ENCODE assay signal across 16 cellular contexts in the genomic region with DNA sequence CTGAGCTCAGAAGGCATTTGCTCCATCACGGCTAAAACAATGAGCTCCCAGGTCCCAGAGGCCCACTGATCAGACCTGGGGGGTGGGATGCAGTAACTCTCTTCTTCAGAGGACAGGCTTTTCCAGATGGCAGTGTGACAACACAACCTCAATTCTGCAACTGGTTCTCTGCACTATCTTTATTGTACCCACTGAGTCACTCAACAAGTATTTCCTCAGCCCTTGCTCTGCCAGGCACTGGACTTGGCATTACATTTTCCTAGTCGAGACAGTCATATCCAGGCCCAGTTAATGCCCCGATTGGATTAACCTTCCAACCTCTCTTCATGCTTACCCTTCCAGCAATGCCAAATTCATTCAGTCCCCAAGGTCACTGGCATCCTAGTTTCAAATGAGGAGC.
A peak's percentile ranks its signal among the peaks of the same experiment; 100 is the strongest.
DNase-seq lines count a peak whose midpoint lies in the region; ATAC-seq and TF ChIP-seq lines count a peak whose summit lies in the region.
"Had no signal": no experiment of that assay in that cellular context is flagged by ENCODE, and none has a peak within 500 bp of the region (broad histone marks: within the 10 kb centered on the region; RNA-seq: fewer than 3 reads in every experiment).

No MANE protein-coding gene starts in this region.

- no peaks in the 10 kb centered on the region for H3K27me3 ChIP-seq in HCT116 (ENCODE audit: insufficient read depth, low read length)
- H3K27me3 ChIP-seq in SK-N-SH (ENCODE audit: insufficient read depth) = no peaks in the 10 kb centered on the region
- no peaks in the 10 kb centered on the region for H3K27me3 ChIP-seq in sigmoid colon
- H3K27me3 ChIP-seq in left lung = no peaks in the 10 kb centered on the region
- H3K27me3 ChIP-seq: ascending aorta, thyroid gland had no signal

- no peaks in the 10 kb centered on the region for H3K9me3 Mint-ChIP-seq in mesothelial cell of epicardium
- H3K9me3 Mint-ChIP-seq: T-helper 2 cell treated with Interferon-gamma antibody and Interleukin-4, amounts not matched to agents 5 μg/mL and 100 μg/mL, for 36 hours had no signal

- TF ChIP-seq CTCF in HCT116 (IDR thresholded peaks at IDR 0.05 in 2 of 3, conservative IDR thresholded peaks at IDR 0.05 in 1 of 3; ENCODE audit: borderline replicate concordance in 1 of 3, insufficient read depth in 1 of 3, low read depth in 2 of 3, low read length in 2 of 3) = no peak
- no peak for TF ChIP-seq CTCF in SK-N-SH (IDR thresholded peaks at IDR 0.05)
- TF ChIP-seq CTCF in fibroblast of the aortic adventitia (IDR thresholded peaks at IDR 0.05; ENCODE audit: insufficient read depth, low read length) = no peak
- no peak for TF ChIP-seq CTCF in sigmoid colon (IDR thresholded peaks at IDR 0.05)
- TF ChIP-seq CTCF in mesothelial cell of epicardium (IDR thresholded peaks at IDR 0.05; ENCODE audit: unreplicated experiment) = no peak
- no peak for TF ChIP-seq CTCF in left lung (IDR thresholded peaks at IDR 0.05)

- H4K20me1 ChIP-seq in HCT116 (ENCODE audit: insufficient read depth) (no peaks in the 10 kb centered on the region), SK-N-SH (ENCODE audit: insufficient read depth) (no peaks in the 10 kb centered on the region)

- CTCF ChIA-PET in HCT116 (lab: Charles Lee) = interaction anchor here (1.3 to 2.2 kb wide), 2 partner anchors 11 to 15 kb away, joined by 3 to 7 read pairs; no protein-coding TSS in a partner anchor
- CTCF ChIA-PET in SK-N-SH (lab: Yijun Ruan, JAX) = interaction anchor here (1.0 to 7.2 kb wide), 5 partner anchors 12 to 189 kb away, joined by 3 to 100 read pairs (median 4); no protein-coding TSS in a partner anchor

- ATAC-seq in HCT116 (peak; percentile 73), GM18502 (IDR thresholded peaks at IDR 0.05; ENCODE audit: poor library complexity, unreplicated experiment) (no peak), GM21447 (IDR thresholded peaks at IDR 0.05; ENCODE audit: unreplicated experiment) (no peak), left lung (no peak)
- ATAC-seq: GM12878 had no signal

- H3K9ac ChIP-seq in HCT116 (ENCODE audit: low read length) (no peak overlapping the region), SK-N-SH (no peak overlapping the region)

- peaks cover 40% of the 10 kb centered on the region for H3K4me1 Mint-ChIP-seq in mesothelial cell of epicardium

- TF ChIP-seq EP300 in SK-N-SH (IDR thresholded peaks at IDR 0.05; ENCODE audit: borderline replicate concordance in 1 of 2, low read depth in 1 of 2, low read length in 1 of 2) = no peak
- no peak for TF ChIP-seq EP300 in sigmoid colon (IDR thresholded peaks at IDR 0.05)

- intact Hi-C loops in HCT116 (cut with micrococcal nuclease) (no loop called here), sigmoid colon (cut with DNase I) (loop anchor here (5.0 kb wide), 1 partner anchor 69 kb away; no protein-coding TSS in a partner anchor), left lung (cut with DNase I) (no loop called here)

- H3K27me3 Mint-ChIP-seq in mesothelial cell of epicardium (ENCODE audit: low read depth) = no peaks in the 10 kb centered on the region

- TF ChIP-seq RAD21 in HCT116 (IDR thresholded peaks at IDR 0.05; ENCODE audit: low read depth) (no peak), SK-N-SH (IDR thresholded peaks at IDR 0.05; ENCODE audit: low read length) (no peak)

- H2AFZ ChIP-seq in HCT116 (ENCODE audit: low read depth, low read length, poor library complexity, severe bottlenecking) (no peak overlapping the region), SK-N-SH (ENCODE audit: low read depth) (no peak overlapping the region)

- no peak overlapping the region for H3K4me3 Mint-ChIP-seq in mesothelial cell of epicardium
- H3K4me3 Mint-ChIP-seq: T-helper 2 cell treated with Interferon-gamma antibody and Interleukin-4, amounts not matched to agents 5 μg/mL and 100 μg/mL, for 36 hours had no signal

- POLR2A ChIA-PET in HCT116 (lab: Charles Lee) (no interaction called here), SK-N-SH (lab: Yijun Ruan, JAX) (no interaction called here)

- no peaks in the 10 kb centered on the region for H3K36me3 Mint-ChIP-seq in mesothelial cell of epicardium

- TF ChIP-seq POLR2A in HCT116 (IDR thresholded peaks at IDR 0.05; ENCODE audit: borderline replicate concordance, extremely low read depth, insufficient read depth, insufficient read length) (no peak), sigmoid colon (IDR thresholded peaks at IDR 0.05) (no peak)

- RAD21 ChIA-PET in HCT116 (lab: Charles Lee; ENCODE audit: low non-redundant PET in 1 of 2, low total read pairs in 2 of 2, uncharacterized antibody in 2 of 2, unreplicated experiment in 2 of 2) = no interaction called here

- H3K4me2 ChIP-seq in HCT116 (ENCODE audit: low read length) (peak overlapping the region; percentile 18), SK-N-SH (peak overlapping the region; percentile 16; the same call in 1 of the 2 replicates)

- DNase-seq in HCT116 (ENCODE audit: low read depth, low spot score) = peak; percentile 16
- DNase-seq in SK-N-SH = no peak
- DNase-seq in fibroblast of the aortic adventitia (ENCODE audit: low read depth) = peak; percentile 43
- no peak for DNase-seq in sigmoid colon
- no peak for DNase-seq in mesothelial cell of epicardium (ENCODE audit: low spot score in 2 of 2, unreplicated experiment in 2 of 2)
- no peak for DNase-seq in left lung
- DNase-seq: activated CD4-positive, alpha-beta T cell treated with anti-CD3 and anti-CD28 coated beads, Interleukin-2, amount 50 U/mL, for 48 hours; DND-41; NCI-H187 treated with DMSO at 0.1 percent for 48 hours; NCI-H526 treated with DMSO at 0.1 percent for 48 hours; thyroid gland had no signal

- no TSS peak for BruUV-seq in HCT116 (replicated peaks; lab: Mats Ljungman, UMichigan)

- H3F3A ChIP-seq in SK-N-SH (replicated peaks; ENCODE audit: insufficient read depth) = peaks cover 3% of the 10 kb centered on the region

- H3K79me2 ChIP-seq in HCT116 (ENCODE audit: insufficient read depth, low read length) = no peaks in the 10 kb centered on the region
- H3K79me2 ChIP-seq in SK-N-SH (ENCODE audit: insufficient read depth) = no peaks in the 10 kb centered on the region

- H3K9me2 ChIP-seq in HCT116 (ENCODE audit: insufficient read depth) (no peaks in the 10 kb centered on the region), SK-N-SH (no peaks in the 10 kb centered on the region)

- no peak overlapping the region for H3K4me3 ChIP-seq in HCT116 (replicated peaks in 1 of 2; ENCODE audit: low read depth in 1 of 2, low read length in 2 of 2)
- no peak overlapping the region for H3K4me3 ChIP-seq in SK-N-SH (ENCODE audit: low read depth in 2 of 2, low read length in 1 of 2)
- H3K4me3 ChIP-seq in fibroblast of the aortic adventitia (ENCODE audit: low read depth, low read length) = no peak overlapping the region
- no peak overlapping the region for H3K4me3 ChIP-seq in sigmoid colon
- H3K4me3 ChIP-seq in left lung = no peak overlapping the region
- H3K4me3 ChIP-seq: ascending aorta, GM12878, thyroid gland had no signal

- no peak overlapping the region for H3K27ac ChIP-seq in HCT116 (ENCODE audit: low read depth, low read length)
- no peak overlapping the region for H3K27ac ChIP-seq in SK-N-SH (ENCODE audit: low read depth in 2 of 2, low read length in 1 of 2)
- H3K27ac ChIP-seq in sigmoid colon = peak overlapping the region; percentile 5 to 79 (median 72)
- H3K27ac ChIP-seq in left lung = no peak overlapping the region
- H3K27ac ChIP-seq: ascending aorta, thyroid gland had no signal

- H3K4me1 ChIP-seq in HCT116 (ENCODE audit: control insufficient read depth in 1 of 2, insufficient read depth in 2 of 2, low read length in 2 of 2) = peaks cover 25 to 39% of the 10 kb centered on the region in 2 experiments
- H3K4me1 ChIP-seq in SK-N-SH (ENCODE audit: control insufficient read depth in 1 of 2, insufficient read depth in 2 of 2, low read depth in 1 of 2, low read length in 1 of 2) = peaks cover 4 to 16% of the 10 kb centered on the region in 2 experiments; a peak in 2 of 4 replicates
- H3K4me1 ChIP-seq in sigmoid colon = peaks cover 0 to 78% (median 65%) of the 10 kb centered on the region in 4 donors
- peaks cover 4 to 6% of the 10 kb centered on the region in 2 donors for H3K4me1 ChIP-seq in left lung

- 60% methylated on average over 3 of the region's 3 CpGs for WGBS in SK-N-SH (ENCODE audit: low lambda C conversion rate)
- 78 to 90% methylated on average over 3 of the region's 3 CpGs for WGBS in sigmoid colon, 2 donors

- H3K27ac Mint-ChIP-seq in mesothelial cell of epicardium = no peak overlapping the region
- H3K27ac Mint-ChIP-seq: T-helper 2 cell treated with Interferon-gamma antibody and Interleukin-4, amounts not matched to agents 5 μg/mL and 100 μg/mL, for 36 hours had no signal

- H3K9me3 ChIP-seq in HCT116 (ENCODE audit: control insufficient read depth in 1 of 2, insufficient read depth in 1 of 2, low read depth in 1 of 2, low read length in 2 of 2) (no peaks in the 10 kb centered on the region), SK-N-SH (no peaks in the 10 kb centered on the region), sigmoid colon (no peaks in the 10 kb centered on the region), left lung (no peaks in the 10 kb centered on the region)
- H3K9me3 ChIP-seq: ascending aorta, thyroid gland had no signal

- H3K36me3 ChIP-seq in HCT116 (ENCODE audit: control insufficient read depth in 1 of 2, insufficient read depth in 2 of 2, low read length in 2 of 2) (no peaks in the 10 kb centered on the region), SK-N-SH (replicated peaks in 1 of 2; ENCODE audit: control insufficient read depth in 1 of 2, insufficient read depth in 2 of 2, low read length in 1 of 2) (no peaks in the 10 kb centered on the region), sigmoid colon (no peaks in the 10 kb centered on the region), left lung (no peaks in the 10 kb centered on the region)
- H3K36me3 ChIP-seq: ascending aorta, thyroid gland had no signal

TF ChIP-seq in HCT116, 20 proteins besides CTCF, POLR2A, EP300 and RAD21 (continues in another document):
- TF ChIP-seq CEBPB (IDR thresholded peaks at IDR 0.05; ENCODE audit: low read depth) (no peak), FOSL1 (IDR thresholded peaks at IDR 0.05; ENCODE audit: low read depth) (peak; percentile 69; the same call in 1 of the 2 replicates), POLR2AphosphoS5 (IDR thresholded peaks at IDR 0.05; ENCODE audit: low read depth, low read length) (no peak), ZNF274 (IDR thresholded peaks at IDR 0.05; ENCODE audit: low read depth, low read length) (no peak)
- TF ChIP-seq, protein P1, sequence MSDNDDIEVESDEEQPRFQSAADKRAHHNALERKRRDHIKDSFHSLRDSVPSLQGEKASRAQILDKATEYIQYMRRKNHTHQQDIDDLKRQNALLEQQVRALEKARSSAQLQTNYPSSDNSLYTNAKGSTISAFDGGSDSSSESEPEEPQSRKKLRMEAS (IDR thresholded peaks at IDR 0.05) = no peak

TF ChIP-seq in SK-N-SH, 30 proteins besides CTCF, POLR2A, EP300 and RAD21 (continues in another document):
- TF ChIP-seq JUND (IDR thresholded peaks at IDR 0.05) = peak; percentile 30; the same call in 1 of the 2 replicates

Comparison
In these comparisons a context has a peak if more than half of its experiments do, and no peak if none do; other contexts are left out.
1. DNase-seq: peak in HCT116 (single experiment) and fibroblast of the aortic adventitia (single experiment); none in SK-N-SH (single experiment), sigmoid colon (single experiment), mesothelial cell of epicardium (0 of 2) and left lung (0 of 2).
2. H3K27ac ChIP-seq: peak in sigmoid colon (4 of 4); none in HCT116 (single experiment), SK-N-SH (0 of 2) and left lung (0 of 2).
3. Of the 11 proteins assayed by ChIP-seq in both SK-N-SH and HCT116: peak only in SK-N-SH: none; only in HCT116: none; in both: JUND; in neither: 10.